Comparison of ENCODE assay signal across 1 cellular context in the genomic region with DNA sequence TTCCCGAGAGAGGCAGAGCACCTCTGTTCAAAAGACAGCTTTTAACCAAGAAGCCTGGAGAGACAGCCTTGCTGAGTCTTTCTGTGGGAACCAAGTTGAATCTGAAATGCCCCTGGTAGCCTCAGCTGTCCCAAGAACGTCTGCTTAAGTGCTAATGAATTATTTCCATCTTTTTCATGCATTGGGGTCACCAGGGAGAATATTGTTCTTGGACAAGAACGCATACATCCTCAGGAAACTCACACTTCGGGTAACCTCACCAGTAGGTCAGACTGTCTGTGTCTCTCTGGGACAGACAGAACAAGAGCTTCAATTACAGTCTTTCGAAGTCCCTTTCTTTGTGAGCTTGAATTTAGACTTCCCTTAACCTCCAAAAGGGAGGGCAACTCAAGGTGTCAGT.
TF ChIP-seq lines count a peak whose summit lies in the region.

No MANE protein-coding gene starts in this region.

TF ChIP-seq in GM23338, 12 proteins besides CTCF, POLR2A, EP300 and RAD21 (continued from another document):
- TF ChIP-seq, protein P1, sequence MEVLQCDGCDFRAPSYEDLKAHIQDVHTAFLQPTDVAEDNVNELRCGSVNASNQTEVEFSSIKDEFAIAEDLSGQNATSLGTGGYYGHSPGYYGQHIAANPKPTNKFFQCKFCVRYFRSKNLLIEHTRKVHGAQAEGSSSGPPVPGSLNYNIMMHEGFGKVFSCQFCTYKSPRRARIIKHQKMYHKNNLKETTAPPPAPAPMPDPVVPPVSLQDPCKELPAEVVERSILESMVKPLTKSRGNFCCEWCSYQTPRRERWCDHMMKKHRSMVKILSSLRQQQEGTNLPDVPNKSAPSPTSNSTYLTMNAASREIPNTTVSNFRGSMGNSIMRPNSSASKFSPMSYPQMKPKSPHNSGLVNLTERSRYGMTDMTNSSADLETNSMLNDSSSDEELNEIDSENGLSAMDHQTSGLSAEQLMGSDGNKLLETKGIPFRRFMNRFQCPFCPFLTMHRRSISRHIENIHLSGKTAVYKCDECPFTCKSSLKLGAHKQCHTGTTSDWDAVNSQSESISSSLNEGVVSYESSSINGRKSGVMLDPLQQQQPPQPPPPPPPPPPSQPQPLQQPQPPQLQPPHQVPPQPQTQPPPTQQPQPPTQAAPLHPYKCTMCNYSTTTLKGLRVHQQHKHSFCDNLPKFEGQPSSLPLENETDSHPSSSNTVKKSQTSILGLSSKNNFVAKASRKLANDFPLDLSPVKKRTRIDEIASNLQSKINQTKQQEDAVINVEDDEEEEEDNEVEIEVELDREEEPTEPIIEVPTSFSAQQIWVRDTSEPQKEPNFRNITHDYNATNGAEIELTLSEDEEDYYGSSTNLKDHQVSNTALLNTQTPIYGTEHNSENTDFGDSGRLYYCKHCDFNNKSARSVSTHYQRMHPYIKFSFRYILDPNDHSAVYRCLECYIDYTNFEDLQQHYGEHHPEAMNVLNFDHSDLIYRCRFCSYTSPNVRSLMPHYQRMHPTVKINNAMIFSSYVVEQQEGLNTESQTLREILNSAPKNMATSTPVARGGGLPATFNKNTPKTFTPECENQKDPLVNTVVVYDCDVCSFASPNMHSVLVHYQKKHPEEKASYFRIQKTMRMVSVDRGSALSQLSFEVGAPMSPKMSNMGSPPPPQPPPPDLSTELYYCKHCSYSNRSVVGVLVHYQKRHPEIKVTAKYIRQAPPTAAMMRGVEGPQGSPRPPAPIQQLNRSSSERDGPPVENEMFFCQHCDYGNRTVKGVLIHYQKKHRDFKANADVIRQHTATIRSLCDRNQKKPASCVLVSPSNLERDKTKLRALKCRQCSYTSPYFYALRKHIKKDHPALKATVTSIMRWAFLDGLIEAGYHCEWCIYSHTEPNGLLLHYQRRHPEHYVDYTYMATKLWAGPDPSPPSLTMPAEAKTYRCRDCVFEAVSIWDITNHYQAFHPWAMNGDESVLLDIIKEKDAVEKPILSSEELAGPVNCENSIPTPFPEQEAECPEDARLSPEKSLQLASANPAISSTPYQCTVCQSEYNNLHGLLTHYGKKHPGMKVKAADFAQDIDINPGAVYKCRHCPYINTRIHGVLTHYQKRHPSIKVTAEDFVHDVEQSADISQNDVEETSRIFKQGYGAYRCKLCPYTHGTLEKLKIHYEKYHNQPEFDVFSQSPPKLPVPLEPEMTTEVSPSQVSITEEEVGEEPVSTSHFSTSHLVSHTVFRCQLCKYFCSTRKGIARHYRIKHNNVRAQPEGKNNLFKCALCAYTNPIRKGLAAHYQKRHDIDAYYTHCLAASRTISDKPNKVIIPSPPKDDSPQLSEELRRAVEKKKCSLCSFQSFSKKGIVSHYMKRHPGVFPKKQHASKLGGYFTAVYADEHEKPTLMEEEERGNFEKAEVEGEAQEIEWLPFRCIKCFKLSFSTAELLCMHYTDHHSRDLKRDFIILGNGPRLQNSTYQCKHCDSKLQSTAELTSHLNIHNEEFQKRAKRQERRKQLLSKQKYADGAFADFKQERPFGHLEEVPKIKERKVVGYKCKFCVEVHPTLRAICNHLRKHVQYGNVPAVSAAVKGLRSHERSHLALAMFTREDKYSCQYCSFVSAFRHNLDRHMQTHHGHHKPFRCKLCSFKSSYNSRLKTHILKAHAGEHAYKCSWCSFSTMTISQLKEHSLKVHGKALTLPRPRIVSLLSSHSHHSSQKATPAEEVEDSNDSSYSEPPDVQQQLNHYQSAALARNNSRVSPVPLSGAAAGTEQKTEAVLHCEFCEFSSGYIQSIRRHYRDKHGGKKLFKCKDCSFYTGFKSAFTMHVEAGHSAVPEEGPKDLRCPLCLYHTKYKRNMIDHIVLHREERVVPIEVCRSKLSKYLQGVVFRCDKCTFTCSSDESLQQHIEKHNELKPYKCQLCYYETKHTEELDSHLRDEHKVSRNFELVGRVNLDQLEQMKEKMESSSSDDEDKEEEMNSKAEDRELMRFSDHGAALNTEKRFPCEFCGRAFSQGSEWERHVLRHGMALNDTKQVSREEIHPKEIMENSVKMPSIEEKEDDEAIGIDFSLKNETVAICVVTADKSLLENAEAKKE (CRISPR knock-in tag; IDR thresholded peaks at IDR 0.05), result no peak
- TF ChIP-seq EZH2phosphoT487 (IDR thresholded peaks at IDR 0.05; ENCODE audit: unreplicated experiment) (no peak), STAT1 (IDR thresholded peaks at IDR 0.05; ENCODE audit: unreplicated experiment) (no peak), CREB1 (CRISPR knock-in tag; IDR thresholded peaks at IDR 0.05; ENCODE audit: low read depth) (no peak), ZNF114 (CRISPR knock-in tag; IDR thresholded peaks at IDR 0.05) (no peak), ZNF331 (CRISPR knock-in tag; IDR thresholded peaks at IDR 0.05; ENCODE audit: low read depth) (no peak)
